4 cellular contexts compared by ENCODE assay signal in the genomic region with DNA sequence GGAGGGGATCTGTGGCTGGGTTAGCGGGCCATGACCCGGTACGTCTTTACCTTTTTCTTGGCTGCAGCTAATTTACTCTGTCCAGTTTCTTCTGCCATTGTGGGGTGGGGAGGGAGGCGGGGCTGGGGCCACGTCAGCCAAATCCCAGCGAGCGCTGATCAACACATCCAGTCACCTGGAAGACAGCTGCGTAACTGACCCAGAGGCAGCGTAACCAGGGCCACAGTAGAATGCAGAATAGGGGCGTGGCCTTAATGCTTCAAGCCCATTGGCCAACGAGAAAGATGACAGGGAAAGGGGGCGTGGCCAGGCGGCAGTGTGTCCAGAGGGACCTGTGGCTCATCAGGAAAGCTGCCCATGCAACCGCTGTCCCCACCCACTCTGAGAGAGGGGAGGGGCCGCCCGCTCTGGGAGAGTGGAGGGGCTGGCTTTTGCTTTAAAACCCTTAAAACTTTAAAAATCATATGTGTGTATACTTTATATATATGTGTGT. TPM values are rescaled to one million over a fixed set of nuclear protein-coding genes. Genes with fewer than 3 reads are reported as not detected.
"Had no signal": no experiment of that assay in that cellular context is flagged by ENCODE, and none has a peak within 500 bp of the region (broad histone marks: within the 10 kb centered on the region; RNA-seq: fewer than 3 reads in every experiment).

No MANE protein-coding gene starts in this region.

RNA-seq across cellular contexts. Expression of a gene that starts 46.5 kb away (rescaled TPM):
- total RNA-seq: GM23248, H4, HT-29, IMR-90 had no signal
- polyA plus RNA-seq: GM23248, IMR-90 had no signal
